ENCODE assay signal across 16 cellular contexts in the genomic region with DNA sequence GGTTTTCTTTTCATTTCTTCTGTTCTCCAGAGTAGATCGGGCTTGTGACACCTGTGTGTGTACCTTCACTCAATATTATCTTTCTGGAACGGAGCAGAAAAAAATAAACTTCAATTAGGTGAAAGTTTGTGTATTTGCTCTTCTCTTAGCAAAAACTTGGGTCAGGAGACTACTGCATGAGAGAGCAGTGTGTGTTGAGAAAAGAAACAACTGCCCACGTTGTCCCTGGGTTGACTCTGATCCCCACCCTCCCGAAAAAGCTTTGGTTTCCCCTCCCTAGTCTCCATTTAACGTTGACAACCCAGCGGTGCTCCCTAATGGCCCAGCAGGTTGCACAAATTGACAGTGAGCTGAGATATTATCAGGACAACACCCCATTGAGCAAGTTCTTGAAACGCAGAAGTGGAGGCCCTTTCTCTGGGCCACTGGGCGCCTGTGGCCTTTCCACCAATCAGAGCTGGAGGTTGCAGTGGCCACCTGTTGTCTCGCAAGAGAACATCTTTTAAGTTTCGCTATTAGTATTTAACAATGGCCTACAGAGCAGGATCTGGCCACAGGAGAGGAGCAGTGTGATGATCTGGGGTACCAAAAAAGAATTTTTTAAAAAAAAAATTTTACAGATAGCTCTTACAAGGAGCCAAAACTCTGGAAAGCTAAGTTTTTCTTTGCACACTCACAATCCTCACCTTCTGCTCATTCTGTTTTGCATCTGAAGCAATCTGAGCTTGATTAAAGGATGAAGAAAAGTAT. TPM values are rescaled to one million over a fixed set of nuclear protein-coding genes. Genes with fewer than 3 reads are reported as not detected.
DNase-seq lines count a peak whose midpoint lies in the region; ATAC-seq lines count a peak whose summit lies in the region.
"Had no signal": no experiment of that assay in that cellular context is flagged by ENCODE, and none has a peak within 500 bp of the region (broad histone marks: within the 10 kb centered on the region; RNA-seq: fewer than 3 reads in every experiment).

No MANE protein-coding gene starts in this region.

- H3K27ac ChIP-seq in aorta (ENCODE audit: low read depth in 1 of 2, low read length in 2 of 2), result no peak overlapping the region

- peak overlapping the region; percentile 14 for H3K9ac ChIP-seq in endocrine pancreas (ENCODE audit: control insufficient read depth, insufficient read depth, low read length)

- intact Hi-C loops in aorta (cut with DNase I), result no loop called here

- 23 to 26% methylated on average over 10 of the region's 10 CpGs for WGBS in aorta, 2 donors

- H3K4me1 ChIP-seq in endocrine pancreas (ENCODE audit: control insufficient read depth, insufficient read depth, low read length) (peaks cover 23% of the 10 kb centered on the region), aorta (ENCODE audit: control insufficient read depth in 1 of 2, insufficient read depth in 2 of 2, low read length in 2 of 2) (peaks cover 2 to 3% of the 10 kb centered on the region in 2 donors)

- H3K27me3 ChIP-seq in endocrine pancreas (ENCODE audit: control insufficient read depth, insufficient read depth, low read length) (no peaks in the 10 kb centered on the region), aorta (ENCODE audit: control insufficient read depth in 1 of 2, insufficient read depth in 2 of 2, low read length in 1 of 2) (no peaks in the 10 kb centered on the region)

- peak overlapping the region; percentile 42 for H3K4me3 ChIP-seq in endocrine pancreas (ENCODE audit: control insufficient read depth, insufficient read depth, low read length)
- no peak overlapping the region for H3K4me3 ChIP-seq in aorta (ENCODE audit: low read length in 2 of 2)
- H3K4me3 ChIP-seq: lung had no signal

- H3K36me3 ChIP-seq in endocrine pancreas (ENCODE audit: control insufficient read depth, insufficient read depth, low read length) (no peaks in the 10 kb centered on the region), aorta (ENCODE audit: control insufficient read depth in 1 of 2, insufficient read depth in 2 of 2, low read length in 1 of 2) (no peaks in the 10 kb centered on the region)

- DNase-seq in DMS153 (lab: John Stamatoyannopoulos, UW) (peak; percentile 26), DMS153 treated with DMSO at 0.1 percent for 48 hours (lab: John Stamatoyannopoulos, UW; ENCODE audit: unreplicated experiment) (no peak), NCI-H146 treated with DMSO at 0.1 percent for 48 hours (lab: John Stamatoyannopoulos, UW; ENCODE audit: unreplicated experiment) (peak; percentile 64), retina (peak; percentile 53), T-helper 1 cell (no peak), SKM-1 (lab: John Stamatoyannopoulos, UW; ENCODE audit: unreplicated experiment) (no peak), aorta (no peak)
- DNase-seq: activated T-cell treated with anti-CD3 and anti-CD28 coated beads, Interleukin-2, amount 50 U/mL, for 48 hours; GF-D8; NCI-H2171; stimulated activated CD4-positive, alpha-beta T cell treated with anti-CD3 and anti-CD28 coated beads, Interleukin-2, amount 100 ng/mL, for 48 hours had no signal

- H3K9me3 ChIP-seq in endocrine pancreas (ENCODE audit: control insufficient read depth, low read length) (no peaks in the 10 kb centered on the region), aorta (ENCODE audit: control insufficient read depth, low read length) (no peaks in the 10 kb centered on the region)

- ATAC-seq in aorta (ENCODE audit: low FRiP score), result no peak
- ATAC-seq: sciatic nerve had no signal

RNA-seq across cellular contexts. Expression of a gene that starts 1.5 kb away (rescaled TPM):
- not detected for total RNA-seq in aorta
- polyA plus RNA-seq in aorta, result 1 to 10 TPM in 1 of 2 donors, not detected in 1; 1.3 TPM
- total RNA-seq: fibroblast of lung had no signal
- polyA plus RNA-seq: CD14-positive monocyte, fibroblast of lung had no signal

Comparison
In these comparisons a context has a peak if more than half of its experiments do, and no peak if none do; other contexts are left out.
1. DNase-seq: peak in DMS153 (single experiment), NCI-H146 treated with DMSO at 0.1 percent for 48 hours (single experiment) and retina (single experiment); none in DMS153 treated with DMSO at 0.1 percent for 48 hours (single experiment), T-helper 1 cell (0 of 5), SKM-1 (single experiment) and aorta (0 of 2).